1 cellular context compared by ENCODE assay signal in genomic region chr2:195238366-195238765, GRCh38.
TF ChIP-seq lines count a peak whose summit lies in the region.

No MANE protein-coding gene starts in this region.

TF ChIP-seq in IMR-90, 13 proteins besides CTCF, POLR2A, EP300 and RAD21 (continued from another document):
- TF ChIP-seq MAFK (IDR thresholded peaks at IDR 0.05; ENCODE audit: low read depth, low read length) (no peak), MXI1 (IDR thresholded peaks at IDR 0.05; ENCODE audit: borderline replicate concordance, low read depth, low read length) (no peak), CEBPB (IDR thresholded peaks at IDR 0.05; ENCODE audit: low read depth, low read length) (no peak), BHLHE40 (IDR thresholded peaks at IDR 0.05; ENCODE audit: low read depth, low read length) (no peak)
- TF ChIP-seq, protein P1, sequence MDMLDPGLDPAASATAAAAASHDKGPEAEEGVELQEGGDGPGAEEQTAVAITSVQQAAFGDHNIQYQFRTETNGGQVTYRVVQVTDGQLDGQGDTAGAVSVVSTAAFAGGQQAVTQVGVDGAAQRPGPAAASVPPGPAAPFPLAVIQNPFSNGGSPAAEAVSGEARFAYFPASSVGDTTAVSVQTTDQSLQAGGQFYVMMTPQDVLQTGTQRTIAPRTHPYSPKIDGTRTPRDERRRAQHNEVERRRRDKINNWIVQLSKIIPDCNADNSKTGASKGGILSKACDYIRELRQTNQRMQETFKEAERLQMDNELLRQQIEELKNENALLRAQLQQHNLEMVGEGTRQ (IDR thresholded peaks at IDR 0.05; ENCODE audit: low read depth, low read length) = no peak
